Comparison of ENCODE assay signal across 8 cellular contexts in genomic region chr7:50069613-50070012, GRCh38.
DNase-seq lines count a peak whose midpoint lies in the region; ATAC-seq and TF ChIP-seq lines count a peak whose summit lies in the region.

No MANE protein-coding gene starts in this region.

- H3K4me1 Mint-ChIP-seq in nephron progenitor cell, result no peaks in the 10 kb centered on the region

- peak overlapping the region; percentile 19 for H3K4me3 Mint-ChIP-seq in nephron progenitor cell

- peak overlapping the region; percentile 2 for H3K27ac ChIP-seq in RWPE2 (ENCODE audit: poor library complexity, severe bottlenecking)

- H3K9me3 Mint-ChIP-seq in nephron progenitor cell, result peaks cover 61% of the 10 kb centered on the region

- H3K4me3 ChIP-seq in RWPE2 (ENCODE audit: severe bottlenecking) (peak overlapping the region; percentile 26), endocrine pancreas (ENCODE audit: control insufficient read depth, insufficient read depth, low read length) (peak overlapping the region; percentile 92)

- H3K36me3 ChIP-seq in RWPE2 (ENCODE audit: low read depth) (no peaks in the 10 kb centered on the region), endocrine pancreas (ENCODE audit: control insufficient read depth, insufficient read depth, low read length) (no peaks in the 10 kb centered on the region)

- ATAC-seq in HG03039 (IDR thresholded peaks at IDR 0.05; ENCODE audit: unreplicated experiment), result peak; percentile 84
- peak; percentile 64 for ATAC-seq in RWPE2 (ENCODE audit: low read depth)
- no peak for ATAC-seq in HG03439 (IDR thresholded peaks at IDR 0.05; ENCODE audit: unreplicated experiment)

- H3K9me3 ChIP-seq in RWPE2 (ENCODE audit: severe bottlenecking) (peaks cover 3% of the 10 kb centered on the region), endocrine pancreas (ENCODE audit: control insufficient read depth, low read length) (no peaks in the 10 kb centered on the region)

- peak overlapping the region; percentile 16 for H3K9ac ChIP-seq in endocrine pancreas (ENCODE audit: control insufficient read depth, insufficient read depth, low read length)

- DNase-seq in activated CD8-positive, alpha-beta memory T cell treated with anti-CD3 and anti-CD28 coated beads, Interleukin-2, amount 50 U/mL, for 48 hours, result peak; percentile 58
- DNase-seq in activated CD8-positive, alpha-beta memory T cell treated with anti-CD3 and anti-CD28 coated beads for 24 hours, result no peak
- DNase-seq in RWPE2 (ENCODE audit: low spot score), result no peak
- DNase-seq in nephron progenitor cell, result no peak
- DNase-seq in KG1 (lab: John Stamatoyannopoulos, UW), result no peak

- peaks cover 2% of the 10 kb centered on the region for H3K4me1 ChIP-seq in RWPE2 (ENCODE audit: insufficient read depth, poor library complexity, severe bottlenecking)
- peaks cover 4% of the 10 kb centered on the region for H3K4me1 ChIP-seq in endocrine pancreas (ENCODE audit: control insufficient read depth, insufficient read depth, low read length)

- peaks cover 6% of the 10 kb centered on the region for H3K36me3 Mint-ChIP-seq in nephron progenitor cell (ENCODE audit: low read depth)

- TF ChIP-seq CTCF in RWPE2 (IDR thresholded peaks at IDR 0.05; ENCODE audit: poor library complexity, severe bottlenecking), result no peak
- TF ChIP-seq CTCF in nephron progenitor cell (IDR thresholded peaks at IDR 0.05), result no peak

- peaks cover 4% of the 10 kb centered on the region for H3K27me3 Mint-ChIP-seq in nephron progenitor cell (ENCODE audit: low read depth, poor library complexity)

- H3K27ac Mint-ChIP-seq in nephron progenitor cell, result no peak overlapping the region

- H3K27me3 ChIP-seq in RWPE2 (ENCODE audit: insufficient read depth, poor library complexity, severe bottlenecking) (no peaks in the 10 kb centered on the region), endocrine pancreas (ENCODE audit: control insufficient read depth, insufficient read depth, low read length) (no peaks in the 10 kb centered on the region)
